13 cellular contexts compared by ENCODE assay signal in genomic region chr2:121640380-121641326, GRCh38. TPM values are rescaled to one million over a fixed set of nuclear protein-coding genes. Genes with fewer than 3 reads are reported as not detected.
DNase-seq lines count a peak whose midpoint lies in the region; ATAC-seq and TF ChIP-seq lines count a peak whose summit lies in the region.
"Had no signal": no experiment of that assay in that cellular context is flagged by ENCODE, and none has a peak within 500 bp of the region (broad histone marks: within the 10 kb centered on the region; RNA-seq: fewer than 3 reads in every experiment).

No MANE protein-coding gene starts in this region.

- H3K9me3 Mint-ChIP-seq in CD4-positive, alpha-beta memory T cell = peaks cover 0 to 4% (median under 1%) of the 10 kb centered on the region in 8 donors
- H3K9me3 Mint-ChIP-seq in nephron = peaks cover 17% of the 10 kb centered on the region

- intact Hi-C loops in CD4-positive, alpha-beta memory T cell (cut with micrococcal nuclease) = no loop called here

- no peak overlapping the region for H3K27ac ChIP-seq in CD4-positive, alpha-beta memory T cell (ENCODE audit: low read depth, low read length)
- H3K27ac ChIP-seq: thoracic aorta had no signal

- no peak for TF ChIP-seq CTCF in nephron (IDR thresholded peaks at IDR 0.05; ENCODE audit: unreplicated experiment in 3 of 3)

- H3K4me3 ChIP-seq in CD4-positive, alpha-beta memory T cell (ENCODE audit: low read length in 2 of 2) = no peak overlapping the region
- H3K4me3 ChIP-seq: thoracic aorta had no signal

- ATAC-seq in HG03432 (IDR thresholded peaks at IDR 0.05; ENCODE audit: unreplicated experiment) (peak; percentile 49), GM18861 (IDR thresholded peaks at IDR 0.05; ENCODE audit: unreplicated experiment) (no peak)

- CTCF ChIA-PET in CD4-positive, alpha-beta memory T cell (lab: Charles Lee; ENCODE audit: partially characterized antibody) = no interaction called here

- H3K36me3 Mint-ChIP-seq in CD4-positive, alpha-beta memory T cell = peaks cover 28 to 34% of the 10 kb centered on the region in 2 donors
- H3K36me3 Mint-ChIP-seq in nephron (ENCODE audit: low read depth) = peaks cover 45% of the 10 kb centered on the region

- no peaks in the 10 kb centered on the region for H3K36me3 ChIP-seq in CD4-positive, alpha-beta memory T cell (ENCODE audit: insufficient read depth, low read length)

- H3K27me3 ChIP-seq in CD4-positive, alpha-beta memory T cell (ENCODE audit: insufficient read depth, low read length) = no peaks in the 10 kb centered on the region

- peaks cover 21% of the 10 kb centered on the region for H3K4me1 ChIP-seq in CD4-positive, alpha-beta memory T cell (ENCODE audit: insufficient read depth, low read length)

- peaks cover 31 to 46% (median 38%) of the 10 kb centered on the region in 4 donors for H3K4me1 Mint-ChIP-seq in CD4-positive, alpha-beta memory T cell
- H3K4me1 Mint-ChIP-seq in nephron = peaks cover 8% of the 10 kb centered on the region

- POLR2A ChIA-PET in CD4-positive, alpha-beta memory T cell (lab: Charles Lee; ENCODE audit: partially characterized antibody) = interaction anchor here (1.2 kb wide), 1 partner anchor 110 kb away, joined by 4 read pairs; the partner anchor contains the start of gene RNU4ATAC

- peak overlapping the region in 4 of 7 donors; percentile 18 to 75 (median 39) for H3K27ac Mint-ChIP-seq in CD4-positive, alpha-beta memory T cell
- peak overlapping the region in 2 of 3 experiments; percentile 56 to 58 for H3K27ac Mint-ChIP-seq in nephron

- DNase-seq in CD4-positive, alpha-beta memory T cell = no peak
- peak; percentile 21 for DNase-seq in amniotic epithelial cell (ENCODE audit: low read depth)
- DNase-seq in AG08395 (ENCODE audit: low spot score) = no peak
- no peak for DNase-seq in HuH-7.5 (ENCODE audit: low spot score)
- DNase-seq: activated gamma-delta T cell treated with Interleukin-2 at 50 U/mL for 16 hours, DMS 273 treated with DMSO at 0.1 percent for 48 hours, GOT3, NCI-H1417, NCI-H526 had no signal

- H3K9me3 ChIP-seq in CD4-positive, alpha-beta memory T cell (ENCODE audit: control insufficient read depth in 1 of 2, low read length in 2 of 2) = no peaks in the 10 kb centered on the region
- H3K9me3 ChIP-seq: thoracic aorta had no signal

- H3K4me3 Mint-ChIP-seq in CD4-positive, alpha-beta memory T cell = no peak overlapping the region
- H3K4me3 Mint-ChIP-seq in nephron = no peak overlapping the region

- H3K27me3 Mint-ChIP-seq in CD4-positive, alpha-beta memory T cell = no peaks in the 10 kb centered on the region
- H3K27me3 Mint-ChIP-seq in nephron (ENCODE audit: low read depth) = no peaks in the 10 kb centered on the region

RNA-seq across cellular contexts. Expression of gene CLASP1, which starts 8.6 kb away (rescaled TPM):
- 10 to 100 TPM; 67.4 to 68.7 TPM for total RNA-seq in CD4-positive, alpha-beta memory T cell
- 10 to 100 TPM in 1 of 2 donors, 1 to 10 TPM in 1; 3.3 to 16.8 TPM for polyA plus RNA-seq in CD4-positive, alpha-beta memory T cell
